7 cellular contexts compared by ENCODE assay signal in genomic region chr6:63637865-63638445, GRCh38. TPM values are rescaled to one million over a fixed set of nuclear protein-coding genes. Genes with fewer than 3 reads are reported as not detected.
DNase-seq lines count a peak whose midpoint lies in the region; ATAC-seq and TF ChIP-seq lines count a peak whose summit lies in the region.

No MANE protein-coding gene starts in this region.

- no peak overlapping the region for H3K27ac ChIP-seq in dorsolateral prefrontal cortex
- H3K27ac ChIP-seq in neutrophil = peak overlapping the region; percentile 94

- TF ChIP-seq CTCF in dorsolateral prefrontal cortex (IDR thresholded peaks at IDR 0.05 in 54 of 56, conservative IDR thresholded peaks at IDR 0.05 in 2 of 56; ENCODE audit: low read depth in 1 of 56, partially characterized antibody in 56 of 56) (peak in 2 of 56 donors; percentile 5 to 22), neutrophil (IDR thresholded peaks at IDR 0.05) (no peak)

- H3K27me3 ChIP-seq in MG63 = no peaks in the 10 kb centered on the region
- no peaks in the 10 kb centered on the region for H3K27me3 ChIP-seq in dorsolateral prefrontal cortex
- H3K27me3 ChIP-seq in neutrophil = no peaks in the 10 kb centered on the region

- ATAC-seq in HG03159 (IDR thresholded peaks at IDR 0.05; ENCODE audit: unreplicated experiment) (no peak), GM18520 (IDR thresholded peaks at IDR 0.05; ENCODE audit: unreplicated experiment) (no peak)

- H3K36me3 ChIP-seq in MG63 (peaks cover 4% of the 10 kb centered on the region; the same call in 1 of the 2 replicates), neutrophil (no peaks in the 10 kb centered on the region)

- H3K4me3 ChIP-seq in MG63 (peak overlapping the region; percentile 82), dorsolateral prefrontal cortex (peak overlapping the region in 52 of 59 donors; percentile 56 to 99 (median 90)), neutrophil (ENCODE audit: low read depth in 1 of 2, low read length in 1 of 2) (peak overlapping the region in 1 of 2 experiments; percentile 88)

- peaks cover 39 to 40% of the 10 kb centered on the region in 2 experiments for H3K4me1 ChIP-seq in neutrophil (ENCODE audit: control insufficient read depth in 1 of 2, insufficient read depth in 1 of 2, low read depth in 1 of 2, low read length in 1 of 2)

- peak; percentile 35 for DNase-seq in ELR (ENCODE audit: low read depth)
- no peak for DNase-seq in MG63
- DNase-seq in dorsolateral prefrontal cortex = no peak
- DNase-seq in HuH-7.5 (ENCODE audit: low spot score) = no peak

- intact Hi-C loops in dorsolateral prefrontal cortex (cut with DNase I) = loop anchor here (2.0 to 10.0 kb wide), 7 partner anchors 39 to 286 kb away; partner anchors contain the start of genes LOC128125822 (in 1 of the 2) and PTP4A1 (in 1 of the 2)

- H3K9me3 ChIP-seq in MG63 (no peaks in the 10 kb centered on the region), neutrophil (no peaks in the 10 kb centered on the region)

RNA-seq across cellular contexts. Expression of gene PHF3, which starts 2.4 kb away (rescaled TPM):
- total RNA-seq in MG63 (2014; rRNA removed; shearing (Covaris generic); ENCODE audit: low replicate concordance) = 10.0 and 25.3 TPM in 2 replicates
- 10 to 100 TPM; 56.6 to 92.2 (median 71.1) TPM for total RNA-seq in dorsolateral prefrontal cortex
